17 cellular contexts compared by ENCODE assay signal in genomic region chr14:39665084-39665483, GRCh38.
DNase-seq lines count a peak whose midpoint lies in the region; ATAC-seq and TF ChIP-seq lines count a peak whose summit lies in the region.
"Had no signal": no experiment of that assay in that cellular context is flagged by ENCODE, and none has a peak within 500 bp of the region (broad histone marks: within the 10 kb centered on the region; RNA-seq: fewer than 3 reads in every experiment).

No MANE protein-coding gene starts in this region.

- peaks cover 33% of the 10 kb centered on the region for H3K4me1 ChIP-seq in OCI-LY1 (ENCODE audit: insufficient read depth, low read length, severe bottlenecking)
- H3K4me1 ChIP-seq: adrenal gland, right atrium auricular region, suprapubic skin had no signal

- no peaks in the 10 kb centered on the region for H3F3A ChIP-seq in OCI-LY1 (ENCODE audit: insufficient read depth, low read length)

- H3K27ac ChIP-seq in OCI-LY1 (ENCODE audit: low read depth, low read length, poor library complexity, severe bottlenecking) = peak overlapping the region; percentile 83
- H3K27ac ChIP-seq: adrenal gland, right atrium auricular region, suprapubic skin had no signal

- no peaks in the 10 kb centered on the region for H3K9me3 ChIP-seq in OCI-LY1 (ENCODE audit: low read length)
- H3K9me3 ChIP-seq: adrenal gland, right atrium auricular region had no signal

- TF ChIP-seq CTCF in GM12865 (IDR thresholded peaks at IDR 0.05; ENCODE audit: insufficient read depth, low read depth, low read length, missing control alignments) (no peak), OCI-LY1 (IDR thresholded peaks at IDR 0.05; ENCODE audit: low read length) (no peak)

- H3K9me2 ChIP-seq in OCI-LY1 (ENCODE audit: low read depth, low read length) = no peaks in the 10 kb centered on the region

- peak overlapping the region; percentile 66 for H3K4me2 ChIP-seq in OCI-LY1 (ENCODE audit: low read length)

- no peak for ATAC-seq in HG03354 (IDR thresholded peaks at IDR 0.05; ENCODE audit: poor library complexity, severe bottlenecking, unreplicated experiment)
- ATAC-seq: SK-N-SH treated with all-trans-retinoic acid at 6 μM for 48 hours had no signal

- H3K27me3 ChIP-seq in OCI-LY1 (ENCODE audit: insufficient read depth, low read length) = no peaks in the 10 kb centered on the region
- H3K27me3 ChIP-seq: adrenal gland, right atrium auricular region, suprapubic skin had no signal

- peak overlapping the region; percentile 25 for H3K9ac ChIP-seq in OCI-LY1 (ENCODE audit: low read length)

- no peaks in the 10 kb centered on the region for H4K20me1 ChIP-seq in OCI-LY1 (ENCODE audit: insufficient read depth, low read length)

- peak; percentile 30 for DNase-seq in GM12865 (ENCODE audit: low read depth)
- DNase-seq in H4 (ENCODE audit: low spot score) = peak; percentile 3
- DNase-seq in glomerular visceral epithelial cell (ENCODE audit: extremely low spot score) = peak; percentile 20
- no peak for DNase-seq in NCI-H146 treated with DMSO at 0.1 percent for 48 hours (lab: John Stamatoyannopoulos, UW; ENCODE audit: unreplicated experiment)
- no peak for DNase-seq in NCI-H2171 treated with DMSO at 0.1 percent for 48 hours (lab: John Stamatoyannopoulos, UW)
- no peak for DNase-seq in ecto neural progenitor cell (ENCODE audit: low spot score)
- DNase-seq: activated T-cell treated with anti-CD3 and anti-CD28 coated beads, Interleukin-2, amount 50 U/mL, for 24 hours; adrenal gland; Calu3; cerebellar nuclear complex; NCI-H1930; NCI-H524 treated with DMSO at 0.1 percent for 48 hours had no signal

- no peaks in the 10 kb centered on the region for H3K36me3 ChIP-seq in OCI-LY1 (ENCODE audit: insufficient read depth, low read length)
- H3K36me3 ChIP-seq: adrenal gland, right atrium auricular region, suprapubic skin had no signal

- H2AFZ ChIP-seq in OCI-LY1 (ENCODE audit: low read length) = no peak overlapping the region

- H3K79me2 ChIP-seq in OCI-LY1 (ENCODE audit: insufficient read depth, low read length) = no peaks in the 10 kb centered on the region

- H3K4me3 ChIP-seq in GM12865 (ENCODE audit: low read depth, low read length) (no peak overlapping the region), OCI-LY1 (ENCODE audit: low read depth, low read length, poor library complexity, severe bottlenecking) (peak overlapping the region; percentile 31)
- H3K4me3 ChIP-seq: adrenal gland, right atrium auricular region, suprapubic skin had no signal

Comparison
In these comparisons a context has a peak if more than half of its experiments do, and no peak if none do; other contexts are left out.
1. DNase-seq: peak in GM12865 (single experiment), H4 (single experiment) and glomerular visceral epithelial cell (single experiment); none in NCI-H146 treated with DMSO at 0.1 percent for 48 hours (single experiment), NCI-H2171 treated with DMSO at 0.1 percent for 48 hours (single experiment) and ecto neural progenitor cell (single experiment).